In genomic region chr19:18110833-18111232, GRCh38 we compare ENCODE assay signal across 9 cellular contexts. TPM values are rescaled to one million over a fixed set of nuclear protein-coding genes. Genes with fewer than 3 reads are reported as not detected.
DNase-seq lines count a peak whose midpoint lies in the region; ATAC-seq and TF ChIP-seq lines count a peak whose summit lies in the region.
"Had no signal": no experiment of that assay in that cellular context is flagged by ENCODE, and none has a peak within 500 bp of the region (broad histone marks: within the 10 kb centered on the region; RNA-seq: fewer than 3 reads in every experiment).

No MANE protein-coding gene starts in this region.

- H3K4me1 ChIP-seq in heart left ventricle (peaks cover 0 to 28% (median 8%) of the 10 kb centered on the region in 12 donors), upper lobe of left lung (peaks cover 18 to 40% (median 31%) of the 10 kb centered on the region in 4 donors)

- H3K9me3 ChIP-seq in heart left ventricle, result no peaks in the 10 kb centered on the region
- H3K9me3 ChIP-seq in upper lobe of left lung, result no peaks in the 10 kb centered on the region
- H3K9me3 ChIP-seq: SJSA1 had no signal

- no peak for ATAC-seq in heart left ventricle
- ATAC-seq in Right ventricle myocardium superior (ENCODE audit: poor library complexity), result no peak
- ATAC-seq in memory B cell (ENCODE audit: low read depth), result no peak
- peak in 1 of 2 donors; percentile 81 for ATAC-seq in upper lobe of left lung (ENCODE audit: low FRiP score in 2 of 2)

- peaks cover 41% of the 10 kb centered on the region for H3K4me1 Mint-ChIP-seq in memory B cell

- intact Hi-C loops in heart left ventricle (cut with DNase I) (loop anchor here in 8 of 10 donors (5.0 kb wide), 6 partner anchors 46 to 306 kb away; partner anchors contain the start of genes IFI30 (in 1 of the 8) and SSBP4 (in 1 of the 8)), Right ventricle myocardium superior (cut with DNase I) (loop anchor here (5.0 kb wide), 2 partner anchors 56 to 141 kb away; no protein-coding TSS in a partner anchor)

- TF ChIP-seq CTCF in heart left ventricle (IDR thresholded peaks at IDR 0.05) (no peak), brain microvascular endothelial cell (IDR thresholded peaks at IDR 0.05; ENCODE audit: low read depth, low read length, missing control alignments) (no peak), upper lobe of left lung (IDR thresholded peaks at IDR 0.05) (no peak)

- H3K27me3 ChIP-seq in heart left ventricle (peaks cover 0 to 4% (median 0%) of the 10 kb centered on the region in 9 donors), brain microvascular endothelial cell (replicated peaks) (no peaks in the 10 kb centered on the region), upper lobe of left lung (no peaks in the 10 kb centered on the region)
- H3K27me3 ChIP-seq: SJSA1 had no signal

- peaks cover 19% of the 10 kb centered on the region for H3K36me3 Mint-ChIP-seq in memory B cell

- no peaks in the 10 kb centered on the region for H3K36me3 ChIP-seq in heart left ventricle
- no peaks in the 10 kb centered on the region for H3K36me3 ChIP-seq in brain microvascular endothelial cell (replicated peaks)
- peaks cover 0 to 2% (median 0%) of the 10 kb centered on the region in 4 donors for H3K36me3 ChIP-seq in upper lobe of left lung
- H3K36me3 ChIP-seq: SJSA1 had no signal

- DNase-seq in heart left ventricle (no peak), Right ventricle myocardium superior (no peak), brain microvascular endothelial cell (no peak), memory B cell (ENCODE audit: low spot score in 2 of 2) (no peak), upper lobe of left lung (peak in 1 of 2 donors; percentile 84), glomerular visceral epithelial cell (ENCODE audit: extremely low spot score) (no peak), NCI-H446 treated with DMSO at 0.1 percent for 48 hours (lab: John Stamatoyannopoulos, UW) (no peak)
- no peak for DNase-seq in stimulated activated CD4-positive, alpha-beta T cell treated with anti-CD3 and anti-CD28 coated beads, Interleukin-4, amount 100 ng/mL, for 1 hour

- H3K4me3 ChIP-seq in heart left ventricle (peak overlapping the region in 10 of 12 donors; percentile 57 to 79 (median 68)), brain microvascular endothelial cell (ENCODE audit: low read depth, low read length) (peak overlapping the region; percentile 63), upper lobe of left lung (peak overlapping the region in 3 of 4 donors; percentile 71 to 81 (median 74))

- H3K27ac ChIP-seq in heart left ventricle (no peak overlapping the region), brain microvascular endothelial cell (no peak overlapping the region), upper lobe of left lung (peak overlapping the region; percentile 77 to 94 (median 84))
- H3K27ac ChIP-seq: SJSA1 had no signal

- H3K4me3 Mint-ChIP-seq in memory B cell, result peak overlapping the region; percentile 61

- in situ Hi-C loops in brain microvascular endothelial cell (cut with HindIII; ENCODE audit: low pct_ligation_motif_present, low sequenced_read_pairs), result no loop called here

- 62 to 77% (median 67%) methylated on average over 8 to 10 of the region's 10 CpGs for WGBS in heart left ventricle, 4 donors
- WGBS in upper lobe of left lung, 2 donors, result 70 to 80% methylated on average over 4 to 10 of the region's 10 CpGs

- H3K27ac Mint-ChIP-seq in memory B cell, result no peak overlapping the region

- no peak for TF ChIP-seq POLR2A in heart left ventricle (IDR thresholded peaks at IDR 0.05)
- TF ChIP-seq POLR2A in upper lobe of left lung (IDR thresholded peaks at IDR 0.05), result no peak

- no peak for TF ChIP-seq EP300 in upper lobe of left lung (IDR thresholded peaks at IDR 0.05)

- no peaks in the 10 kb centered on the region for H3K9me3 Mint-ChIP-seq in memory B cell

- no peaks in the 10 kb centered on the region for H3K27me3 Mint-ChIP-seq in memory B cell

RNA-seq across cellular contexts. Expression of gene MAST3, which starts 13.3 kb away (rescaled TPM):
- total RNA-seq in heart left ventricle (1 to 10 TPM; 2.8 to 9.8 (median 5.2) TPM), Right ventricle myocardium superior (4.9 TPM), upper lobe of left lung (10 to 100 TPM in 4 of 6 donors, 1 to 10 TPM in 2; 9.3 to 67.1 (median 27.5) TPM)
- 1 to 10 TPM; 1.5 to 2.9 TPM for polyA plus RNA-seq in heart left ventricle

RNA-seq across cellular contexts. Expression of gene IL12RB1, which starts 24.1 kb away (rescaled TPM):
- 1 to 10 TPM in 2 of 9 donors, under 1 TPM in 5, not detected in 2; 0.40 to 8.1 (median 0.66) TPM for total RNA-seq in heart left ventricle
- polyA plus RNA-seq in heart left ventricle, result under 1 TPM; 0.19 to 0.35 TPM
- total RNA-seq in Right ventricle myocardium superior, result 0.75 TPM
- 10 to 100 TPM in 1 of 6 donors, 1 to 10 TPM in 5; 2.6 to 13.2 (median 8.6) TPM for total RNA-seq in upper lobe of left lung

RNA-seq across cellular contexts. Expression of gene PIK3R2, which starts 42.1 kb away (rescaled TPM):
- 10 to 100 TPM; 17.9 to 28.6 (median 24.6) TPM for total RNA-seq in heart left ventricle
- 1 to 10 TPM; 4.0 to 7.1 TPM for polyA plus RNA-seq in heart left ventricle
- total RNA-seq in Right ventricle myocardium superior, result 20.8 TPM
- 10 to 100 TPM; 11.0 to 65.1 (median 30.3) TPM for total RNA-seq in upper lobe of left lung

Comparison
In these comparisons a context has a peak if more than half of its experiments do, and no peak if none do; other contexts are left out.
1. H3K27ac ChIP-seq: peak in upper lobe of left lung (4 of 4); none in heart left ventricle (0 of 12) and brain microvascular endothelial cell (single experiment).
2. Peak in every context shown above with its lines, with median percentiles within 50 percentile points of each other: H3K4me3 ChIP-seq.